In the genomic region with DNA sequence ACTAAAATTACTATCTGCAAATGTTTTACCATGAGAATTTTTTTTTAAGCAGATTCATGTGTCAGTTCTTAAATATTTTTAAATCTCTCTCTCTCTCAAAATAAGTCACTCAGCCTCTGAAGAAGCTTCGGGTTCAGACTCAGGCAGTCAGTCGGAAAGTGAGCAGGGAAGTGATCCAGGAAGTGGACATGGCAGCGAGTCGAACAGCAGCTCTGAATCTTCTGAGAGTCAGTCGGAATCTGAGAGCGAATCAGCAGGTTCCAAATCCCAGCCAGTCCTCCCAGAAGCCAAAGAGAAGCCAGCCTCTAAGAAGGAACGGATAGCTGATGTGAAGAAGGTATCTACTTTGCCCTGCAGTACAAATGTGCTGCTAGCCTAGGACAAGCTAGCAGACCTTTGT, we compare ENCODE assay signal across 10 cellular contexts. TPM values are rescaled to one million over a fixed set of nuclear protein-coding genes. Genes with fewer than 3 reads are reported as not detected.
DNase-seq lines count a peak whose midpoint lies in the region; ATAC-seq, FAIRE-seq and TF ChIP-seq lines count a peak whose summit lies in the region.
"Had no signal": no experiment of that assay in that cellular context is flagged by ENCODE, and none has a peak within 500 bp of the region (broad histone marks: within the 10 kb centered on the region; RNA-seq: fewer than 3 reads in every experiment).

No MANE protein-coding gene starts in this region.

- no peak for TF ChIP-seq RAD21 in IMR-90 (IDR thresholded peaks at IDR 0.05; ENCODE audit: low read length)
- TF ChIP-seq RAD21 in H1 (IDR thresholded peaks at IDR 0.05 in 1 of 2, conservative IDR thresholded peaks at IDR 0.05 in 1 of 2; ENCODE audit: low read depth in 2 of 2, low read length in 2 of 2): no peak

- dilution Hi-C loops in IMR-90 (cut with HindIII; ENCODE audit: low sequenced_read_pairs, unreplicated experiment): no loop called here

- TF ChIP-seq CTCF in IMR-90 (conservative IDR thresholded peaks at IDR 0.05; ENCODE audit: low read depth, low read length) (no peak), H1 (IDR thresholded peaks at IDR 0.05; ENCODE audit: control extremely low read depth in 1 of 3, insufficient read depth in 1 of 3, low read depth in 1 of 3, low read length in 3 of 3) (no peak)

- no peak overlapping the region for H2AK9ac ChIP-seq in IMR-90 (replicated peaks; ENCODE audit: low read depth, low read length, poor library complexity)

- ATAC-seq in IMR-90 (ENCODE audit: low read depth) (no peak), HG02938 (IDR thresholded peaks at IDR 0.05; ENCODE audit: unreplicated experiment) (no peak), GM18868 (IDR thresholded peaks at IDR 0.05; ENCODE audit: unreplicated experiment) (no peak)

- H2BK5ac ChIP-seq in IMR-90 (ENCODE audit: low read depth, low read length, poor library complexity, severe bottlenecking) (peak overlapping the region; percentile 34), H1 (ENCODE audit: low read depth, low read length) (no peak overlapping the region), neuronal stem cell (ENCODE audit: low read length) (no peak overlapping the region)

- H3K14ac ChIP-seq in IMR-90 (replicated peaks; ENCODE audit: low read depth, low read length): no peak overlapping the region
- no peak overlapping the region for H3K14ac ChIP-seq in H1 (ENCODE audit: insufficient read length)
- H3K14ac ChIP-seq in neuronal stem cell (ENCODE audit: low read length): no peak overlapping the region

- peaks cover 18% of the 10 kb centered on the region; the same call in 1 of the 2 replicates for H4K20me1 ChIP-seq in IMR-90 (ENCODE audit: insufficient read depth, low read length)
- peaks cover 5 to 15% of the 10 kb centered on the region in 2 experiments for H4K20me1 ChIP-seq in H1 (replicated peaks in 1 of 2; ENCODE audit: control insufficient read depth in 1 of 2, insufficient read depth in 2 of 2, low read length in 2 of 2)

- H4K91ac ChIP-seq in IMR-90 (ENCODE audit: insufficient read depth, low read depth, low read length): no peak overlapping the region
- no peak overlapping the region for H4K91ac ChIP-seq in H1 (replicated peaks; ENCODE audit: insufficient read length, low read length)
- H4K91ac ChIP-seq in neuronal stem cell (ENCODE audit: low read depth, low read length, poor library complexity): no peak overlapping the region

- H3K79me2 ChIP-seq in H1 (ENCODE audit: control insufficient read depth in 1 of 2, insufficient read depth in 2 of 2, low read length in 2 of 2): peaks cover 9 to 72% of the 10 kb centered on the region in 2 experiments

- DNase-seq in Ammon's horn (ENCODE audit: low spot score) (peak; percentile 62), IMR-90 (no peak), H1 (ENCODE audit: low read depth in 1 of 2, low spot score in 2 of 2) (no peak), neuronal stem cell (ENCODE audit: low spot score) (no peak), NCI-H1436 (lab: John Stamatoyannopoulos, UW) (no peak), MV-4-11 (lab: John Stamatoyannopoulos, UW) (no peak)
- DNase-seq: activated effector memory CD4-positive, alpha-beta T cell treated with anti-CD3 and anti-CD28 coated beads, Interleukin-2, amount 50 U/mL, for 16 hours; NCI-H187 had no signal

- TF ChIP-seq POLR2A in IMR-90 (IDR thresholded peaks at IDR 0.05; ENCODE audit: low read depth, low read length) (no peak), H1 (IDR thresholded peaks at IDR 0.05; ENCODE audit: control extremely low read depth in 1 of 2, low read depth in 2 of 2, low read length in 2 of 2) (no peak)

- H3K4me3 ChIP-seq in IMR-90 (ENCODE audit: insufficient read depth, low read depth, low read length) (no peak overlapping the region), H1 (ENCODE audit: extremely low read depth in 1 of 4, insufficient read depth in 2 of 4, low read depth in 3 of 4, low read length in 4 of 4) (no peak overlapping the region), neuronal stem cell (ENCODE audit: low read length in 2 of 2) (no peak overlapping the region)

- H3K18ac ChIP-seq in IMR-90 (ENCODE audit: low read depth, low read length) (no peak overlapping the region), H1 (ENCODE audit: extremely low read depth, low read length) (no peak overlapping the region), neuronal stem cell (ENCODE audit: low read length) (no peak overlapping the region)

- FAIRE-seq in H1 (lab: Jason Lieb, UNC): no peak

- H3K4me1 ChIP-seq in IMR-90 (ENCODE audit: control insufficient read depth, insufficient read depth, low read length) (peaks cover 21% of the 10 kb centered on the region), H1 (replicated peaks in 1 of 4; ENCODE audit: control insufficient read depth in 3 of 4, insufficient read depth in 4 of 4, low read length in 3 of 4) (peaks cover 0 to 11% (median 8%) of the 10 kb centered on the region in 4 experiments; a peak in 5 of 7 replicates), neuronal stem cell (ENCODE audit: control insufficient read depth in 2 of 2, insufficient read depth in 1 of 2, low read depth in 1 of 2, low read length in 2 of 2) (peaks cover 0 to 8% of the 10 kb centered on the region in 2 donors)

- POLR2A ChIA-PET in IMR-90 (lab: Charles Lee; ENCODE audit: unreplicated experiment): no interaction called here
- POLR2A ChIA-PET in H1 (lab: Charles Lee; ENCODE audit: partially characterized antibody): interaction anchor here (0.6 to 1.5 kb wide), 3 partner anchors 24 to 115 kb away, joined by 3 read pairs; a partner anchor contains a TSS

- peak overlapping the region; percentile 5 for H2AFZ ChIP-seq in IMR-90 (replicated peaks; ENCODE audit: low read length, poor library complexity)
- H2AFZ ChIP-seq in H1 (ENCODE audit: low read length): no peak overlapping the region
- no peak overlapping the region for H2AFZ ChIP-seq in neuronal stem cell (ENCODE audit: low read length)

- H3K9me3 ChIP-seq in IMR-90 (ENCODE audit: control insufficient read depth, insufficient read depth, low read length) (no peaks in the 10 kb centered on the region), H1 (ENCODE audit: insufficient read depth in 2 of 2, low read depth in 1 of 2, low read length in 1 of 2) (no peaks in the 10 kb centered on the region), neuronal stem cell (replicated peaks in 1 of 2; ENCODE audit: control insufficient read depth in 2 of 2, insufficient read depth in 1 of 2, low read depth in 1 of 2, low read length in 2 of 2) (no peaks in the 10 kb centered on the region)

- H2BK120ac ChIP-seq in IMR-90 (ENCODE audit: low read depth, low read length): no peak overlapping the region
- no peak overlapping the region for H2BK120ac ChIP-seq in H1 (replicated peaks; ENCODE audit: low read depth, low read length)
- H2BK120ac ChIP-seq in neuronal stem cell (ENCODE audit: low read depth, low read length): no peak overlapping the region

- no peak overlapping the region for H4K5ac ChIP-seq in IMR-90 (ENCODE audit: low read depth, low read length)
- no peak overlapping the region for H4K5ac ChIP-seq in H1 (ENCODE audit: insufficient read length, low read depth, low read length)

- in situ Hi-C loops in IMR-90 (cut with MboI; ENCODE audit: low sequenced_read_pairs): no loop called here

- no TSS peak for BruUV-seq in IMR-90 (replicated peaks; lab: Mats Ljungman, UMichigan)

- H3K27me3 ChIP-seq in IMR-90 (ENCODE audit: control insufficient read depth, insufficient read depth, low read length): no peaks in the 10 kb centered on the region
- no peaks in the 10 kb centered on the region for H3K27me3 ChIP-seq in H1 (replicated peaks in 1 of 4; ENCODE audit: control insufficient read depth in 3 of 4, extremely low read depth in 1 of 4, insufficient read depth in 3 of 4, low read length in 3 of 4)
- no peaks in the 10 kb centered on the region for H3K27me3 ChIP-seq in neuronal stem cell (ENCODE audit: control insufficient read depth in 3 of 3, insufficient read depth in 3 of 3, low read depth in 1 of 3, low read length in 3 of 3)

- H3K27ac ChIP-seq in IMR-90 (ENCODE audit: insufficient read depth, low read length) (0 out of 2 replicates have a peak overlapping the region, but pooled peaks have one; percentile 16), H1 (ENCODE audit: low read depth, low read length) (no peak overlapping the region), neuronal stem cell (replicated peaks; ENCODE audit: low read length) (no peak overlapping the region)

- H3K9ac ChIP-seq in IMR-90 (ENCODE audit: low read depth, low read length) (no peak overlapping the region), H1 (replicated peaks in 1 of 4; ENCODE audit: extremely low read depth in 1 of 4, low read depth in 3 of 4, low read length in 3 of 4) (no peak overlapping the region), neuronal stem cell (ENCODE audit: low read depth, low read length, poor library complexity) (no peak overlapping the region)

- H3K79me1 ChIP-seq in IMR-90 (ENCODE audit: low read depth in 1 of 2, low read length in 2 of 2) (peaks cover 20 to 62% of the 10 kb centered on the region in 2 experiments), H1 (ENCODE audit: low read depth, low read length) (peaks cover 7% of the 10 kb centered on the region; the same call in 1 of the 2 replicates), neuronal stem cell (ENCODE audit: low read depth, low read length) (peaks cover 4% of the 10 kb centered on the region)

- H3K23ac ChIP-seq in IMR-90 (ENCODE audit: low read depth, low read length) (no peak overlapping the region), H1 (ENCODE audit: insufficient read length) (no peak overlapping the region), neuronal stem cell (ENCODE audit: low read depth, low read length, poor library complexity) (peak overlapping the region; percentile 43)

- TF ChIP-seq EP300 in H1 (IDR thresholded peaks at IDR 0.05; ENCODE audit: borderline replicate concordance in 1 of 2, low read depth in 2 of 2, low read length in 2 of 2): no peak

- no peaks in the 10 kb centered on the region for H3K23me2 ChIP-seq in H1 (ENCODE audit: low read depth, low read length)

- no peak overlapping the region for H2BK12ac ChIP-seq in H1 (ENCODE audit: low read depth, low read length)
- H2BK12ac ChIP-seq in neuronal stem cell (ENCODE audit: low read length): no peak overlapping the region

- H3K36me3 ChIP-seq in IMR-90 (ENCODE audit: control insufficient read depth, insufficient read depth, low read length): peaks cover 47% of the 10 kb centered on the region
- peaks cover 9 to 58% (median 42%) of the 10 kb centered on the region in 4 experiments for H3K36me3 ChIP-seq in H1 (ENCODE audit: control insufficient read depth in 2 of 4, insufficient read depth in 4 of 4, low read length in 3 of 4)
- H3K36me3 ChIP-seq in neuronal stem cell (replicated peaks in 1 of 2; ENCODE audit: control insufficient read depth in 2 of 2, insufficient read depth in 2 of 2, low read length in 2 of 2): peaks cover 25 to 100% of the 10 kb centered on the region in 2 donors

- H3K9me1 ChIP-seq in IMR-90 (ENCODE audit: insufficient read depth, low read length): peaks cover 19% of the 10 kb centered on the region

- no peak overlapping the region for H2BK20ac ChIP-seq in IMR-90 (ENCODE audit: low read depth, low read length)
- H2BK20ac ChIP-seq in H1 (ENCODE audit: low read length): no peak overlapping the region

- H3K4ac ChIP-seq in IMR-90 (ENCODE audit: low read depth, low read length) (no peak overlapping the region), H1 (replicated peaks; ENCODE audit: insufficient read length, low read depth, low read length) (no peak overlapping the region), neuronal stem cell (ENCODE audit: low read length) (no peak overlapping the region)

- no peak overlapping the region for H3K56ac ChIP-seq in IMR-90 (ENCODE audit: extremely low read depth, insufficient read depth, low read length)
- H3K56ac ChIP-seq in H1 (replicated peaks; ENCODE audit: insufficient read length, low read depth, low read length): no peak overlapping the region

- intact Hi-C loops in IMR-90 (cut with micrococcal nuclease): no loop called here

- H2AK5ac ChIP-seq in IMR-90 (ENCODE audit: low read depth, low read length) (0 out of 2 replicates have a peak overlapping the region, but pooled peaks have one; percentile 3), H1 (ENCODE audit: low read depth, low read length) (no peak overlapping the region), neuronal stem cell (ENCODE audit: low read depth, low read length) (no peak overlapping the region)

- WGBS in IMR-90 (ENCODE audit: extremely low coverage in 2 of 2, insufficient read length in 1 of 2), 2 experiments: no CpG with 5 or more reads among the region's 7 CpGs
- WGBS in H1 (ENCODE audit: extremely low coverage in 1 of 2, insufficient coverage in 1 of 2, insufficient read length in 1 of 2, insufficient replicate concordance in 2 of 2, low coverage in 1 of 2, low lambda C conversion rate in 2 of 2, missing lambda C conversion rate in 1 of 2), 2 experiments: 93% methylated on average over 7 of the region's 7 CpGs; no CpG with 5 or more reads in 1 of the 2 experiments
- WGBS in neuronal stem cell (ENCODE audit: extremely low coverage in 2 of 2, insufficient read length in 2 of 2, insufficient replicate concordance in 1 of 2), 2 donors: no CpG with 5 or more reads among the region's 7 CpGs

- CTCF ChIA-PET in IMR-90 (lab: Yijun Ruan, JAX): interaction anchor here (0.9 kb wide), 1 partner anchor 115 kb away, joined by 3 read pairs; no protein-coding TSS in a partner anchor
- CTCF ChIA-PET in H1 (lab: Charles Lee; ENCODE audit: partially characterized antibody): interaction anchor here (0.8 to 6.8 kb wide), 7 partner anchors 8 to 127 kb away, joined by 3 to 52 read pairs (median 3); a partner anchor contains a TSS

- H3K4me2 ChIP-seq in IMR-90 (ENCODE audit: low read depth, low read length): no peak overlapping the region
- H3K4me2 ChIP-seq in H1 (ENCODE audit: insufficient read depth in 1 of 2, low read depth in 2 of 2, low read length in 2 of 2): no peak overlapping the region
- no peak overlapping the region for H3K4me2 ChIP-seq in neuronal stem cell (ENCODE audit: insufficient read depth, low read length, poor library complexity, severe bottlenecking)

- H2BK15ac ChIP-seq in IMR-90 (ENCODE audit: low read depth, low read length): no peak overlapping the region
- H2BK15ac ChIP-seq in H1 (ENCODE audit: low read length): no peak overlapping the region
- H2BK15ac ChIP-seq in neuronal stem cell (ENCODE audit: low read length): no peak overlapping the region

- H4K8ac ChIP-seq in IMR-90 (ENCODE audit: low read depth in 2 of 2, low read length in 2 of 2) (peak overlapping the region in 1 of 2 experiments; percentile 5; a peak in 1 of 4 replicates), H1 (ENCODE audit: extremely low read depth, insufficient read depth, low read length) (peak overlapping the region; percentile 8; the same call in 1 of the 2 replicates), neuronal stem cell (ENCODE audit: low read depth, low read length) (no peak overlapping the region)

RNA-seq across cellular contexts. Expression of a gene that starts 24.1 kb away (rescaled TPM):
- 64.7 and 71.4 TPM in 2 replicates for total RNA-seq in IMR-90 (2012; rRNA removed)
- polyA plus RNA-seq in IMR-90 (2012; rRNA removed) (37.8 and 44.9 TPM in 2 replicates), H1 (2011; rRNA removed) (28.8 and 45.7 TPM in 2 replicates)
- polyA plus RNA-seq in IMR-90 (2012; cell fraction: cytosol; rRNA removed): 9.0 and 12.0 TPM in 2 replicates
- polyA plus RNA-seq in IMR-90 (2012; cell fraction: nucleus; rRNA removed; ENCODE audit: low replicate concordance): 54.1 and 206 TPM in 2 replicates
- total RNA-seq in H1 (2021; fragmentation: NEBNext Ultra II Directional; extraction: Animal tissue kit (Norgen Biotek cat#: 25700)): 70.0 and 75.9 TPM in 2 replicates
- polyA plus RNA-seq in H1 (2011; cell fraction: cytosol; rRNA removed): 46.3 TPM
- 145 TPM for polyA plus RNA-seq in H1 (2011; cell fraction: nucleus; rRNA removed)
- polyA plus RNA-seq in H1 (2012, experiment 1 of 2): 34.2 to 46.0 TPM (median 42.9 TPM) in 4 replicates
- polyA plus RNA-seq in H1 (2012, experiment 2 of 2): 3.4 TPM
- 49.2 TPM for polyA plus RNA-seq in H1 (2013, experiment 1 of 2)
- 36.7 TPM for polyA plus RNA-seq in H1 (2013, experiment 2 of 2)
- polyA minus RNA-seq in H1 (2011; rRNA and poly(A)+ RNA removed): 72.5 and 82.6 TPM in 2 replicates
- polyA minus RNA-seq in H1 (2011; cell fraction: cytosol; rRNA and poly(A)+ RNA removed): 53.7 TPM
- 250 TPM for polyA minus RNA-seq in H1 (2011; cell fraction: nucleus; rRNA and poly(A)+ RNA removed)
- 63.3 TPM for polyA plus RNA-seq in neuronal stem cell (2013, experiment 1 of 2)
- 62.8 TPM for polyA plus RNA-seq in neuronal stem cell (2013, experiment 2 of 2)
